ENCODE assay signal across 1 cellular context in the genomic region with DNA sequence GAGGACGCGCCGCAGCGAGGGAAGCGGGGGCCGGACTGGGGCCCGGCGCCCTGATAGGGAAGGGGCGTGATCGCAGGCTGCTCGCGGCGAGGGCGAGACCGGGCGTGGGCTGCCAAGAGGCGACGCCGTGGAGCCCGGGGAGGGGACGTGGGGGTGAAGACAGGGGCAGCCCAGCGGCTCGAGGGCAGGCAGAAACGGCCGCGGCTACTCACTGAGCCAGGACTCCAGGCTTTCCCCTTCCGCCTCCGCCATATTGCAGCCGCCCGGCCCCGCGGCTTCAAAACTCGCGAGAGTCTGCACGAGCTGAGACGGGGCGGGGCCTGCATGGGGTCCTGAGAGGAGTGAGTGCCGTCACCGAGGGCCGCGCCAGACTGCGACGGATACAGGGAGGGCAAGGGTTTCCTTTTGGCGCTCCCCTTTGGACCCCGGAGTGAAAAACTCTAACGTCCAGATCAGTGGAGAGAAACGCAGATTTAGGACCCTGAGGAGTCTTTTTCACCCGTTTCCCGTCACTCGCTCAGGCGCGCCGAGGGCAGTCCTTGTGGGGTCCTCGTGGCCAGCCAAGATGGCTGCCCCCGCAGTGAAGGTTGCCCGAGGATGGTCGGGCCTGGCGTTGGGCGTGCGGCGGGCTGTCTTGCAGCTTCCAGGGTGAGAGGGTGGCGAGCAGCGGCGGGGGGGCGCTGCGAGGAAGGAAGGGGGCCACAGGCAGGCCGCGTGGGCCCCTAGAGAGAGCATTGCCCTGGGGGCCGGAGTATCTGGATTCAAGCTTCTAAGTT.
TF ChIP-seq lines count a peak whose summit lies in the region.

A gene with protein sequence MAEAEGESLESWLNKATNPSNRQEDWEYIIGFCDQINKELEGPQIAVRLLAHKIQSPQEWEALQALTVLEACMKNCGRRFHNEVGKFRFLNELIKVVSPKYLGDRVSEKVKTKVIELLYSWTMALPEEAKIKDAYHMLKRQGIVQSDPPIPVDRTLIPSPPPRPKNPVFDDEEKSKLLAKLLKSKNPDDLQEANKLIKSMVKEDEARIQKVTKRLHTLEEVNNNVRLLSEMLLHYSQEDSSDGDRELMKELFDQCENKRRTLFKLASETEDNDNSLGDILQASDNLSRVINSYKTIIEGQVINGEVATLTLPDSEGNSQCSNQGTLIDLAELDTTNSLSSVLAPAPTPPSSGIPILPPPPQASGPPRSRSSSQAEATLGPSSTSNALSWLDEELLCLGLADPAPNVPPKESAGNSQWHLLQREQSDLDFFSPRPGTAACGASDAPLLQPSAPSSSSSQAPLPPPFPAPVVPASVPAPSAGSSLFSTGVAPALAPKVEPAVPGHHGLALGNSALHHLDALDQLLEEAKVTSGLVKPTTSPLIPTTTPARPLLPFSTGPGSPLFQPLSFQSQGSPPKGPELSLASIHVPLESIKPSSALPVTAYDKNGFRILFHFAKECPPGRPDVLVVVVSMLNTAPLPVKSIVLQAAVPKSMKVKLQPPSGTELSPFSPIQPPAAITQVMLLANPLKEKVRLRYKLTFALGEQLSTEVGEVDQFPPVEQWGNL (minus strand): TSS at position 271 of the 776 bp plus-strand sequence. CDS start 19 bp downstream, at position 252.
Gene MRPS7 (plus strand): TSS at position 544 of the 776 bp plus-strand sequence. CDS start 22 bp downstream, at position 566.

TF ChIP-seq in HepG2, 621 proteins besides CTCF, POLR2A, EP300 and RAD21 (continues in another document):
- TF ChIP-seq, protein P1, sequence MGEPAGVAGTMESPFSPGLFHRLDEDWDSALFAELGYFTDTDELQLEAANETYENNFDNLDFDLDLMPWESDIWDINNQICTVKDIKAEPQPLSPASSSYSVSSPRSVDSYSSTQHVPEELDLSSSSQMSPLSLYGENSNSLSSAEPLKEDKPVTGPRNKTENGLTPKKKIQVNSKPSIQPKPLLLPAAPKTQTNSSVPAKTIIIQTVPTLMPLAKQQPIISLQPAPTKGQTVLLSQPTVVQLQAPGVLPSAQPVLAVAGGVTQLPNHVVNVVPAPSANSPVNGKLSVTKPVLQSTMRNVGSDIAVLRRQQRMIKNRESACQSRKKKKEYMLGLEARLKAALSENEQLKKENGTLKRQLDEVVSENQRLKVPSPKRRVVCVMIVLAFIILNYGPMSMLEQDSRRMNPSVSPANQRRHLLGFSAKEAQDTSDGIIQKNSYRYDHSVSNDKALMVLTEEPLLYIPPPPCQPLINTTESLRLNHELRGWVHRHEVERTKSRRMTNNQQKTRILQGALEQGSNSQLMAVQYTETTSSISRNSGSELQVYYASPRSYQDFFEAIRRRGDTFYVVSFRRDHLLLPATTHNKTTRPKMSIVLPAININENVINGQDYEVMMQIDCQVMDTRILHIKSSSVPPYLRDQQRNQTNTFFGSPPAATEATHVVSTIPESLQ (CRISPR knock-in tag; conservative IDR thresholded peaks at IDR 0.05), result no peak
- TF ChIP-seq, protein P2, sequence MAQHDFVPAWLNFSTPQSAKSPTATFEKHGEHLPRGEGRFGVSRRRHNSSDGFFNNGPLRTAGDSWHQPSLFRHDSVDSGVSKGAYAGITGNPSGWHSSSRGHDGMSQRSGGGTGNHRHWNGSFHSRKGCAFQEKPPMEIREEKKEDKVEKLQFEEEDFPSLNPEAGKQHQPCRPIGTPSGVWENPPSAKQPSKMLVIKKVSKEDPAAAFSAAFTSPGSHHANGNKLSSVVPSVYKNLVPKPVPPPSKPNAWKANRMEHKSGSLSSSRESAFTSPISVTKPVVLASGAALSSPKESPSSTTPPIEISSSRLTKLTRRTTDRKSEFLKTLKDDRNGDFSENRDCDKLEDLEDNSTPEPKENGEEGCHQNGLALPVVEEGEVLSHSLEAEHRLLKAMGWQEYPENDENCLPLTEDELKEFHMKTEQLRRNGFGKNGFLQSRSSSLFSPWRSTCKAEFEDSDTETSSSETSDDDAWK (CRISPR knock-in tag; IDR thresholded peaks at IDR 0.05), result no peak
- TF ChIP-seq HNF4A (CRISPR knock-in tag; IDR thresholded peaks at IDR 0.05) (no peak), PREB (CRISPR knock-in tag; IDR thresholded peaks at IDR 0.05) (0 out of 2 replicates have a peak, but pooled peaks have one; percentile 84), HNF1B (CRISPR knock-in tag; IDR thresholded peaks at IDR 0.05) (peak; percentile 91), ZNF773 (CRISPR knock-in tag; IDR thresholded peaks at IDR 0.05; ENCODE audit: borderline replicate concordance) (peak; percentile 92), ZFP36L2 (CRISPR knock-in tag; IDR thresholded peaks at IDR 0.05) (no peak), FOSL1 (CRISPR knock-in tag; IDR thresholded peaks at IDR 0.05; ENCODE audit: borderline replicate concordance) (no peak; the same call in 1 of the 2 replicates), ZNF460 (CRISPR knock-in tag; IDR thresholded peaks at IDR 0.05; ENCODE audit: borderline replicate concordance) (no peak; the same call in 1 of the 2 replicates), ZBTB1 (CRISPR knock-in tag; IDR thresholded peaks at IDR 0.05; ENCODE audit: borderline replicate concordance) (no peak), POGK (CRISPR knock-in tag; conservative IDR thresholded peaks at IDR 0.05) (peak; percentile 75; the same call in 1 of the 2 replicates), THAP11 (CRISPR knock-in tag; IDR thresholded peaks at IDR 0.05) (peak; percentile 92), CENPBD1 (CRISPR knock-in tag; IDR thresholded peaks at IDR 0.05; ENCODE audit: borderline replicate concordance, low read depth) (peak; percentile 75; the same call in 1 of the 2 replicates), ZC3H13 (CRISPR knock-in tag; IDR thresholded peaks at IDR 0.05) (peak; percentile 4; the same call in 1 of the 2 replicates), CBX2 (IDR thresholded peaks at IDR 0.05; ENCODE audit: low read depth, low read length) (no peak), CBX2 (CRISPR knock-in tag; IDR thresholded peaks at IDR 0.05; ENCODE audit: low read depth) (peak; percentile 12; the same call in 1 of the 2 replicates), HES4 (CRISPR knock-in tag; IDR thresholded peaks at IDR 0.05; ENCODE audit: borderline replicate concordance) (peak; percentile 80), CREB1 (IDR thresholded peaks at IDR 0.05) (peak; percentile 80), CREB1 (CRISPR knock-in tag; IDR thresholded peaks at IDR 0.05) (peak; percentile 71), EZH2 (conservative IDR thresholded peaks at IDR 0.05; ENCODE audit: low read depth, low read length) (no peak), SAFB2 (CRISPR knock-in tag; IDR thresholded peaks at IDR 0.05; ENCODE audit: borderline replicate concordance, low read depth) (peak; percentile 92), ARHGAP35 (CRISPR knock-in tag; IDR thresholded peaks at IDR 0.05; ENCODE audit: borderline replicate concordance) (no peak; the same call in 1 of the 2 replicates), ZNF607 (CRISPR knock-in tag; IDR thresholded peaks at IDR 0.05; ENCODE audit: borderline replicate concordance) (peak; percentile 95), MTF2 (CRISPR knock-in tag; IDR thresholded peaks at IDR 0.05; ENCODE audit: borderline replicate concordance) (no peak), ZNF646 (CRISPR knock-in tag; IDR thresholded peaks at IDR 0.05) (no peak), RBM22 (optimal IDR thresholded peaks at IDR 0.05; ENCODE audit: low read length) (no peak), MZF1 (CRISPR knock-in tag; IDR thresholded peaks at IDR 0.05; ENCODE audit: borderline replicate concordance) (no peak), KLF15 (CRISPR knock-in tag; IDR thresholded peaks at IDR 0.05; ENCODE audit: borderline replicate concordance) (0 out of 2 replicates have a peak, but pooled peaks have one; percentile 6), JUN (CRISPR knock-in tag; IDR thresholded peaks at IDR 0.05) (peak; percentile 30; the same call in 1 of the 2 replicates), BATF2 (CRISPR knock-in tag; IDR thresholded peaks at IDR 0.05) (no peak), ZNF674 (CRISPR knock-in tag; IDR thresholded peaks at IDR 0.05; ENCODE audit: low read depth) (0 out of 2 replicates have a peak, but pooled peaks have one; percentile 18), GZF1 (CRISPR knock-in tag; IDR thresholded peaks at IDR 0.05) (no peak), YY1 (IDR thresholded peaks at IDR 0.05; ENCODE audit: insufficient read depth, insufficient replicate concordance, low read depth, low read length) (peak; percentile 94), AGO1 (IDR thresholded peaks at IDR 0.05; ENCODE audit: low read depth, low read length, poor library complexity, severe bottlenecking) (peak; percentile 66), ZNF720 (CRISPR knock-in tag; IDR thresholded peaks at IDR 0.05) (no peak), PAX8 (CRISPR knock-in tag; IDR thresholded peaks at IDR 0.05; ENCODE audit: borderline replicate concordance) (peak; percentile 58; the same call in 1 of the 2 replicates), ZNF431 (CRISPR knock-in tag; IDR thresholded peaks at IDR 0.05; ENCODE audit: borderline replicate concordance, low read depth) (peak; percentile 78; the same call in 1 of the 2 replicates), KLF9 (CRISPR knock-in tag; IDR thresholded peaks at IDR 0.05; ENCODE audit: low read depth) (peak; percentile 36; the same call in 1 of the 2 replicates), ZNF382 (CRISPR knock-in tag; IDR thresholded peaks at IDR 0.05; ENCODE audit: borderline replicate concordance) (no peak)
